In genomic region chr1:203229471-203230178, GRCh38 we compare ENCODE assay signal across 20 cellular contexts. TPM values are rescaled to one million over a fixed set of nuclear protein-coding genes. Genes with fewer than 3 reads are reported as not detected.
A peak's percentile ranks its signal among the peaks of the same experiment; 100 is the strongest.
DNase-seq lines count a peak whose midpoint lies in the region; TF ChIP-seq lines count a peak whose summit lies in the region.
"Had no signal": no experiment of that assay in that cellular context is flagged by ENCODE, and none has a peak within 500 bp of the region (broad histone marks: within the 10 kb centered on the region; RNA-seq: fewer than 3 reads in every experiment).

Gene CHIT1 (minus strand): TSS chr1:203229673. CDS start chr1:203229636, 37 bp downstream.

- DNase-seq in EL (peak; percentile 28), iris pigment epithelial cell (ENCODE audit: low read depth) (peak; percentile 7), Caco-2 (no peak), NCI-H2107 (lab: John Stamatoyannopoulos, UW) (no peak), NCI-H69 (lab: John Stamatoyannopoulos, UW) (no peak)
- DNase-seq: ACHN; BE2C; Calu3; CD4-positive, alpha-beta T cell; GDM1; KG1; NCI-H187; NCI-H345; OCI-M1; SHP77 treated with DMSO at 0.1 percent for 48 hours had no signal

- peaks cover 13% of the 10 kb centered on the region for H3K9me3 Mint-ChIP-seq in Caco-2 (ENCODE audit: unreplicated experiment)

- no peak within 1 kb of the TSS for H3K9ac ChIP-seq in Loucy (ENCODE audit: low read depth, low read length, poor library complexity, severe bottlenecking)

- no peaks in the 10 kb centered on the region for H3K36me3 Mint-ChIP-seq in Caco-2 (ENCODE audit: insufficient read depth, unreplicated experiment)

- POLR2A ChIA-PET in Caco-2 (lab: Charles Lee), result no interaction called here

- H3F3A ChIP-seq in Loucy (ENCODE audit: low read depth), result no peaks in the 10 kb centered on the region

- no peaks in the 10 kb centered on the region for H3K79me2 ChIP-seq in Loucy (ENCODE audit: insufficient read depth, low read length)

- no peaks in the 10 kb centered on the region for H4K20me1 ChIP-seq in Loucy (ENCODE audit: insufficient read depth, low read length, poor library complexity, severe bottlenecking)

- H3K4me1 ChIP-seq in Loucy (ENCODE audit: insufficient read depth, low read length, poor library complexity, severe bottlenecking) (peaks cover 45% of the 10 kb centered on the region), thymus (ENCODE audit: control insufficient read depth, insufficient read depth, low read length) (no peaks in the 10 kb centered on the region), Caco-2 (no peaks in the 10 kb centered on the region)
- H3K4me1 ChIP-seq: BE2C had no signal

- no peaks in the 10 kb centered on the region for H3K9me2 ChIP-seq in Loucy (replicated peaks; ENCODE audit: low read depth, low read length)

- TF ChIP-seq CTCF in Loucy (conservative IDR thresholded peaks at IDR 0.05; ENCODE audit: low read length), result no peak
- no peak for TF ChIP-seq CTCF in Caco-2 (IDR thresholded peaks at IDR 0.05; ENCODE audit: insufficient read depth in 1 of 2, low read depth in 1 of 2, low read length in 1 of 2, severe bottlenecking in 1 of 2, unreplicated experiment in 1 of 2)

- H3K27me3 ChIP-seq in Loucy (ENCODE audit: insufficient read depth, low read length, poor library complexity, severe bottlenecking) (no peaks in the 10 kb centered on the region), thymus (ENCODE audit: control insufficient read depth, insufficient read depth) (no peaks in the 10 kb centered on the region), Caco-2 (replicated peaks; ENCODE audit: control insufficient read depth, insufficient read depth, low read length) (no peaks in the 10 kb centered on the region)
- H3K27me3 ChIP-seq: BE2C had no signal

- H3K27me3 Mint-ChIP-seq in Caco-2 (ENCODE audit: insufficient read depth, unreplicated experiment), result peaks cover 6% of the 10 kb centered on the region

- no peaks in the 10 kb centered on the region for H3K36me3 ChIP-seq in Loucy (ENCODE audit: insufficient read depth, low read length)
- H3K36me3 ChIP-seq in thymus (ENCODE audit: control insufficient read depth, insufficient read depth), result no peaks in the 10 kb centered on the region
- H3K36me3 ChIP-seq in Caco-2 (ENCODE audit: control insufficient read depth, insufficient read depth, low read length), result no peaks in the 10 kb centered on the region
- H3K36me3 ChIP-seq: BE2C had no signal

- H3K27ac ChIP-seq in thymus (ENCODE audit: low read depth), result no peak within 1 kb of the TSS

- H3K4me3 ChIP-seq in Loucy (ENCODE audit: low read length, poor library complexity, severe bottlenecking) (peak within 1 kb of the TSS; percentile 15), thymus (ENCODE audit: low read length) (no peak within 1 kb of the TSS), Caco-2 (ENCODE audit: low read depth, low read length) (no peak within 1 kb of the TSS)

- H3K9me3 ChIP-seq in Loucy (ENCODE audit: insufficient read depth, low read depth, low read length), result peaks cover 5% of the 10 kb centered on the region; the same call in 1 of the 2 replicates
- peaks cover 1% of the 10 kb centered on the region for H3K9me3 ChIP-seq in thymus (ENCODE audit: control insufficient read depth)
- H3K9me3 ChIP-seq in Caco-2, result peaks cover 6% of the 10 kb centered on the region

- CTCF ChIA-PET in Caco-2 (lab: Charles Lee), result interaction anchor here (0.7 kb wide), 1 partner anchor 179 kb away, joined by 3 read pairs; no protein-coding TSS in a partner anchor

- no peak within 1 kb of the TSS for H2AFZ ChIP-seq in Loucy (ENCODE audit: low read length)

- intact Hi-C loops in Caco-2 (cut with micrococcal nuclease; ENCODE audit: unreplicated experiment), result no loop called here

- WGBS in thymus, result 98% methylated on average over 7 of the region's 7 CpGs

- H3K27ac Mint-ChIP-seq in Caco-2 (ENCODE audit: unreplicated experiment), result no peak within 1 kb of the TSS
- H3K27ac Mint-ChIP-seq: CD4-positive, alpha-beta T cell had no signal

- H3K4me1 Mint-ChIP-seq in Caco-2 (ENCODE audit: low read depth, unreplicated experiment), result no peaks in the 10 kb centered on the region

- no peak within 1 kb of the TSS for H3K4me3 Mint-ChIP-seq in Caco-2 (ENCODE audit: unreplicated experiment)
- H3K4me3 Mint-ChIP-seq: CD4-positive, alpha-beta T cell had no signal

- peak within 1 kb of the TSS; percentile 39 for H3K4me2 ChIP-seq in Loucy (ENCODE audit: low read depth, low read length, poor library complexity, severe bottlenecking)

- BruUV-seq in Caco-2 (replicated peaks; lab: Mats Ljungman, UMichigan), result no TSS peak

RNA-seq across cellular contexts. Expression of gene CHIT1, which starts in this region (rescaled TPM):
- polyA plus RNA-seq in thymus, result 36.0 TPM
- not detected in 2 replicates for total RNA-seq in Caco-2 (2022)
- total RNA-seq: Calu3, H4, MCF 10A, RPMI7951 had no signal

Comparison
In these comparisons a context has a peak if more than half of its experiments do, and no peak if none do; other contexts are left out.
1. DNase-seq: peak in EL (single experiment) and iris pigment epithelial cell (single experiment); none in Caco-2 (0 of 2), NCI-H2107 (single experiment) and NCI-H69 (single experiment).